Comparison of ENCODE assay signal across 20 cellular contexts in the genomic region with DNA sequence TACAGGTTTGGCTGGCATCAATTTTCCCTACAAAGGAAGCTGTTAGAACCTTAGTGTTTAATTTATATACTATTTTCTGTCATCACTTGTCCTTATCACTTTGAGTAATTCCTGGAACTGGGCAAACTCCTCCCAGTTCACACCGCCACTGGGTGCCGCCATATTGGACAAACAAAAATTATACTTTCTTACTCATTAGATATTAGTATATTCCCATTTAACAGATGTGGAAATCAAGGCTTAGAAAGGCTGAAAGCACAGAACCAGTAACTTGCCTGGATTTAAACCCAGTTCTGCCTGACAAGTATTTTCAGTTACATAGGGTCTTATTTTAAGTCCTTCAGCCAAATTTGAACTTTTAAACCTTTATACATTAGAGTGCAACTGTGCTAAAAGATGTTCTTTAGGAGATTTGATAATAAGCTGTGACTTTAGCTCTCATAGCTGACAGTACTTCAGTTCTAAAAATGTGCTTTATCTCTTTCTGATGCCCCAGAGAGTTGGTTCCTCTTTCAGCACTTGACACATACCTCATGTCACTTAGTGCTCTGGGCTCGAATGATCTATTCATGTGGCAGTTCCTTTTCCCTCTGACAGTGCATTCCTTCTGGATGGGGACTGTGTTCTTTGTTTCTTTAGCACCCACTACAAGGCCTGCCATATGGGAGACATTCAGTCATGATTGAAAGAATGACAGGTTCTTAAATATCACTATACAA. TPM values are rescaled to one million over a fixed set of nuclear protein-coding genes. Genes with fewer than 3 reads are reported as not detected.
DNase-seq lines count a peak whose midpoint lies in the region; ATAC-seq and TF ChIP-seq lines count a peak whose summit lies in the region.
"Had no signal": no experiment of that assay in that cellular context is flagged by ENCODE, and none has a peak within 500 bp of the region (broad histone marks: within the 10 kb centered on the region; RNA-seq: fewer than 3 reads in every experiment).

No MANE protein-coding gene starts in this region.

- no peaks in the 10 kb centered on the region for H3K79me2 ChIP-seq in osteoblast (ENCODE audit: insufficient read depth, low read length)

- H3K4me1 ChIP-seq in osteoblast (ENCODE audit: insufficient read depth, low read length): peaks cover 3% of the 10 kb centered on the region
- H3K4me1 ChIP-seq: lower lobe of right lung, vagina had no signal

- no peaks in the 10 kb centered on the region for H4K20me1 ChIP-seq in osteoblast (ENCODE audit: insufficient read depth, low read length)

- H3K4me3 Mint-ChIP-seq in glutamatergic neuron (ENCODE audit: unreplicated experiment): no peak overlapping the region
- H3K4me3 Mint-ChIP-seq: activated naive CD8-positive, alpha-beta T cell treated with anti-CD3 and anti-CD28 coated beads, Interleukin-2, amount 10 ng/mL, durations not matched to agents 7 days and 5 days; CD8-positive, alpha-beta memory T cell; stimulated activated effector memory CD8-positive, alpha-beta T cell treated with anti-CD3 and anti-CD28 coated beads, Interleukin-12 subunit alpha, Interleukin-12 subunit beta, amount 100 ng/mL, for 72 hours; WTC11 had no signal

- no peaks in the 10 kb centered on the region for H3K36me3 ChIP-seq in osteoblast (ENCODE audit: insufficient read depth, low read length)

- no peaks in the 10 kb centered on the region for H3K36me3 Mint-ChIP-seq in glutamatergic neuron (ENCODE audit: unreplicated experiment)
- H3K36me3 Mint-ChIP-seq: WTC11 had no signal

- no peaks in the 10 kb centered on the region for H3K9me3 ChIP-seq in osteoblast (ENCODE audit: low read depth, low read length)
- H3K9me3 ChIP-seq: lower lobe of right lung, vagina had no signal

- peak overlapping the region; percentile 22 for H3K27ac Mint-ChIP-seq in glutamatergic neuron (ENCODE audit: unreplicated experiment)
- H3K27ac Mint-ChIP-seq: activated naive CD8-positive, alpha-beta T cell treated with anti-CD3 and anti-CD28 coated beads, Interleukin-2, amount 10 ng/mL, durations not matched to agents 7 days and 5 days; progenitor cell of endocrine pancreas; stimulated activated effector memory CD8-positive, alpha-beta T cell treated with anti-CD3 and anti-CD28 coated beads, Interleukin-12 subunit alpha, Interleukin-12 subunit beta, amount 100 ng/mL, for 72 hours; WTC11 had no signal

- H3K4me3 ChIP-seq in HL-60 (replicated peaks; ENCODE audit: insufficient read depth, low read length) (no peak overlapping the region), osteoblast (ENCODE audit: insufficient read depth, low read length) (no peak overlapping the region)
- H3K4me3 ChIP-seq: lower lobe of right lung, vagina had no signal

- no peak for ATAC-seq in GM18519 (IDR thresholded peaks at IDR 0.05; ENCODE audit: low FRiP score, unreplicated experiment)
- no peak for ATAC-seq in HG02938 (IDR thresholded peaks at IDR 0.05; ENCODE audit: unreplicated experiment)
- ATAC-seq: lower lobe of right lung; stimulated activated effector memory CD8-positive, alpha-beta T cell treated with anti-CD3 and anti-CD28 coated beads, Interleukin-12 subunit alpha, Interleukin-12 subunit beta, amount 100 ng/mL, for 72 hours; WTC11 had no signal

- H3K27ac ChIP-seq in HL-60 (replicated peaks) (no peak overlapping the region), osteoblast (ENCODE audit: low read depth, low read length) (no peak overlapping the region)
- H3K27ac ChIP-seq: lower lobe of right lung, vagina had no signal

- DNase-seq in HL-60 (ENCODE audit: low read depth in 1 of 2, low spot score in 1 of 2) (peak; percentile 38 to 54), NOMO-1 treated with DMSO at 0.1 percent for 48 hours (lab: John Stamatoyannopoulos, UW; ENCODE audit: unreplicated experiment) (peak; percentile 81), glutamatergic neuron (no peak), osteoblast (ENCODE audit: insufficient read length, low spot score, missing footprints) (peak; percentile 36), DMS 273 treated with DMSO at 0.1 percent for 48 hours (lab: John Stamatoyannopoulos, UW) (no peak)
- DNase-seq: activated CD4-positive, alpha-beta T cell treated with anti-CD3 and anti-CD28 coated beads, Interleukin-2, amount 50 U/mL, for 4 hours; activated effector memory CD4-positive, alpha-beta T cell treated with Interleukin-2 at 50 U/mL for 16 hours; activated naive CD8-positive, alpha-beta T cell treated with anti-CD3 and anti-CD28 coated beads, Interleukin-2, amount 10 ng/mL, durations not matched to agents 7 days and 5 days; CD8-positive, alpha-beta memory T cell; hippocampal formation; lower lobe of right lung; NCI-H2107; NCI-H526; stimulated activated CD4-positive, alpha-beta T cell treated with anti-CD3 and anti-CD28 coated beads, Interleukin-2, amount 100 ng/mL, for 24 hours had no signal

- peaks cover 6% of the 10 kb centered on the region for H3K4me1 Mint-ChIP-seq in glutamatergic neuron (ENCODE audit: low read depth, unreplicated experiment)
- H3K4me1 Mint-ChIP-seq: CD8-positive, alpha-beta memory T cell; stimulated activated effector memory CD8-positive, alpha-beta T cell treated with anti-CD3 and anti-CD28 coated beads, Interleukin-12 subunit alpha, Interleukin-12 subunit beta, amount 100 ng/mL, for 72 hours had no signal

- no peaks in the 10 kb centered on the region for H3K27me3 ChIP-seq in HL-60 (ENCODE audit: insufficient read depth, poor library complexity, severe bottlenecking)
- no peaks in the 10 kb centered on the region for H3K27me3 ChIP-seq in osteoblast (ENCODE audit: insufficient read depth, low read length)
- H3K27me3 ChIP-seq: vagina had no signal

- H3K4me2 ChIP-seq in osteoblast (ENCODE audit: insufficient read depth, low read length): no peak overlapping the region

- peaks cover 1% of the 10 kb centered on the region for H3K9me3 Mint-ChIP-seq in glutamatergic neuron (ENCODE audit: unreplicated experiment)
- H3K9me3 Mint-ChIP-seq: activated naive CD8-positive, alpha-beta T cell treated with anti-CD3 and anti-CD28 coated beads, Interleukin-2, amount 10 ng/mL, durations not matched to agents 7 days and 5 days; CD8-positive, alpha-beta memory T cell; stimulated activated effector memory CD8-positive, alpha-beta T cell treated with anti-CD3 and anti-CD28 coated beads, Interleukin-12 subunit alpha, Interleukin-12 subunit beta, amount 100 ng/mL, for 72 hours; WTC11 had no signal

- H3K27me3 Mint-ChIP-seq in glutamatergic neuron (ENCODE audit: unreplicated experiment): no peaks in the 10 kb centered on the region
- H3K27me3 Mint-ChIP-seq: activated naive CD8-positive, alpha-beta T cell treated with anti-CD3 and anti-CD28 coated beads, Interleukin-2, amount 10 ng/mL, durations not matched to agents 7 days and 5 days; CD8-positive, alpha-beta memory T cell; progenitor cell of endocrine pancreas had no signal

- TF ChIP-seq CTCF in HL-60 (IDR thresholded peaks at IDR 0.05; ENCODE audit: insufficient read depth, low read length) (no peak), glutamatergic neuron (IDR thresholded peaks at IDR 0.05; ENCODE audit: partially characterized antibody, unreplicated experiment) (no peak), osteoblast (IDR thresholded peaks at IDR 0.05; ENCODE audit: extremely low read depth, low read depth, low read length) (no peak)

- no peak overlapping the region for H2AFZ ChIP-seq in osteoblast (ENCODE audit: low read length)

RNA-seq across cellular contexts. Expression of a gene that starts 25.4 kb away (rescaled TPM):
- 39.7 TPM for total RNA-seq in glutamatergic neuron (ENCODE audit: unreplicated experiment)
- total RNA-seq in osteoblast: 42.7 and 45.2 TPM in 2 replicates

RNA-seq across cellular contexts. Expression of a gene that starts 25.6 kb away (rescaled TPM):
- total RNA-seq in glutamatergic neuron (ENCODE audit: unreplicated experiment): 24.6 TPM
- 5.4 and 9.1 TPM in 2 replicates for total RNA-seq in osteoblast

Comparison
In these comparisons a context has a peak if more than half of its experiments do, and no peak if none do; other contexts are left out.
1. DNase-seq: peak in HL-60 (2 of 2), NOMO-1 treated with DMSO at 0.1 percent for 48 hours (single experiment) and osteoblast (single experiment); none in glutamatergic neuron (single experiment) and DMS 273 treated with DMSO at 0.1 percent for 48 hours (single experiment).